Comparison of ENCODE assay signal across 13 cellular contexts in genomic region chr12:120062976-120063579, GRCh38. TPM values are rescaled to one million over a fixed set of nuclear protein-coding genes. Genes with fewer than 3 reads are reported as not detected.
DNase-seq lines count a peak whose midpoint lies in the region; ATAC-seq lines count a peak whose summit lies in the region.
"Had no signal": no experiment of that assay in that cellular context is flagged by ENCODE, and none has a peak within 500 bp of the region (broad histone marks: within the 10 kb centered on the region; RNA-seq: fewer than 3 reads in every experiment).

No MANE protein-coding gene starts in this region.

- no peaks in the 10 kb centered on the region for H3K36me3 ChIP-seq in mesenchymal stem cell (ENCODE audit: control insufficient read depth in 1 of 2, insufficient read depth in 2 of 2, low read depth in 1 of 2, low read length in 2 of 2)

- H3K9ac ChIP-seq in mesenchymal stem cell (ENCODE audit: low read length) = no peak overlapping the region

- no peak overlapping the region for H2AK5ac ChIP-seq in mesenchymal stem cell (ENCODE audit: low read length, severe bottlenecking)

- H2BK15ac ChIP-seq in mesenchymal stem cell (ENCODE audit: low read depth, poor library complexity, severe bottlenecking) = no peak overlapping the region

- ATAC-seq in activated CD4-positive, alpha-beta T cell treated with anti-CD3 and anti-CD28 coated beads for 36 hours = no peak
- no peak for ATAC-seq in activated T-helper 17 cell treated with anti-CD3 and anti-CD28 coated beads, Interleukin-2, amount 50 U/mL, for 72 hours (replicated peaks)
- no peak for ATAC-seq in stimulated activated effector memory CD8-positive, alpha-beta T cell treated with anti-CD3 and anti-CD28 coated beads, Interleukin-12 subunit alpha, Interleukin-12 subunit beta, amount 100 ng/mL, for 72 hours
- ATAC-seq in GM21737 (IDR thresholded peaks at IDR 0.05; ENCODE audit: unreplicated experiment) = no peak

- H3K27ac Mint-ChIP-seq in activated CD4-positive, alpha-beta T cell treated with anti-CD3 and anti-CD28 coated beads for 36 hours = peak overlapping the region; percentile 67
- peak overlapping the region; percentile 22 for H3K27ac Mint-ChIP-seq in activated T-helper 17 cell treated with anti-CD3 and anti-CD28 coated beads, Interleukin-2, amount 50 U/mL, for 72 hours
- peak overlapping the region; percentile 86 for H3K27ac Mint-ChIP-seq in stimulated activated effector memory CD8-positive, alpha-beta T cell treated with anti-CD3 and anti-CD28 coated beads, Interleukin-12 subunit alpha, Interleukin-12 subunit beta, amount 100 ng/mL, for 72 hours

- no peak overlapping the region for H2AFZ ChIP-seq in mesenchymal stem cell (ENCODE audit: low read depth, low read length)

- no peak overlapping the region for H4K91ac ChIP-seq in mesenchymal stem cell (ENCODE audit: low read length)

- intact Hi-C loops in activated CD4-positive, alpha-beta T cell treated with anti-CD3 and anti-CD28 coated beads for 36 hours (cut with DNase I, micrococcal nuclease) = no loop called here

- H3K4me3 Mint-ChIP-seq in activated CD4-positive, alpha-beta T cell treated with anti-CD3 and anti-CD28 coated beads for 36 hours = no peak overlapping the region
- H3K4me3 Mint-ChIP-seq in activated T-helper 17 cell treated with anti-CD3 and anti-CD28 coated beads, Interleukin-2, amount 50 U/mL, for 72 hours = no peak overlapping the region
- H3K4me3 Mint-ChIP-seq in stimulated activated effector memory CD8-positive, alpha-beta T cell treated with anti-CD3 and anti-CD28 coated beads, Interleukin-12 subunit alpha, Interleukin-12 subunit beta, amount 100 ng/mL, for 72 hours = no peak overlapping the region

- H3K18ac ChIP-seq in mesenchymal stem cell (ENCODE audit: low read depth in 1 of 2, low read length in 2 of 2) = no peak overlapping the region

- no peak overlapping the region for H3K4ac ChIP-seq in mesenchymal stem cell (ENCODE audit: low read depth in 1 of 2, low read length in 2 of 2)

- no peak overlapping the region for H3K23ac ChIP-seq in mesenchymal stem cell (ENCODE audit: low read length in 2 of 2)

- no peak for DNase-seq in activated CD4-positive, alpha-beta T cell treated with anti-CD3 and anti-CD28 coated beads for 36 hours
- no peak for DNase-seq in activated CD4-positive, alpha-beta T cell treated with anti-CD3 and anti-CD28 coated beads, Interleukin-2, amount 50 U/mL, for 48 hours
- DNase-seq in fibroblast of gingiva (ENCODE audit: low read depth) = peak; percentile 8
- DNase-seq in stimulated activated effector memory CD8-positive, alpha-beta T cell treated with anti-CD3 and anti-CD28 coated beads, Interleukin-12 subunit alpha, Interleukin-12 subunit beta, amount 100 ng/mL, for 72 hours (ENCODE audit: low spot score in 2 of 2) = no peak
- no peak for DNase-seq in mesenchymal stem cell
- DNase-seq in ureter (ENCODE audit: low spot score) = no peak
- DNase-seq: C1 segment of cervical spinal cord, EL, KBM-7, NCI-H1092 had no signal

- POLR2A ChIA-PET in activated CD4-positive, alpha-beta T cell treated with anti-CD3 and anti-CD28 coated beads for 36 hours (lab: Charles Lee) = interaction anchor here (0.6 kb wide), 1 partner anchor 228 kb away, joined by 3 read pairs; the partner anchor contains the start of gene RNU4-2

- peaks cover 65% of the 10 kb centered on the region for H3K36me3 Mint-ChIP-seq in activated CD4-positive, alpha-beta T cell treated with anti-CD3 and anti-CD28 coated beads for 36 hours (ENCODE audit: low read depth)
- peaks cover 84% of the 10 kb centered on the region for H3K36me3 Mint-ChIP-seq in activated T-helper 17 cell treated with anti-CD3 and anti-CD28 coated beads, Interleukin-2, amount 50 U/mL, for 72 hours (ENCODE audit: low read depth)
- H3K36me3 Mint-ChIP-seq in stimulated activated effector memory CD8-positive, alpha-beta T cell treated with anti-CD3 and anti-CD28 coated beads, Interleukin-12 subunit alpha, Interleukin-12 subunit beta, amount 100 ng/mL, for 72 hours = peaks cover 67% of the 10 kb centered on the region

- no peak overlapping the region for H3K27ac ChIP-seq in mesenchymal stem cell (ENCODE audit: low read length, poor library complexity, severe bottlenecking)
- H3K27ac ChIP-seq: 22Rv1 had no signal

- H3K27me3 ChIP-seq in mesenchymal stem cell (ENCODE audit: control insufficient read depth in 1 of 2, insufficient read depth in 1 of 2, low read length in 2 of 2) = peaks cover 49 to 59% of the 10 kb centered on the region in 2 experiments

- H2BK120ac ChIP-seq in mesenchymal stem cell (ENCODE audit: low read depth, low read length) = no peak overlapping the region

- no peaks in the 10 kb centered on the region for H3K4me1 ChIP-seq in mesenchymal stem cell (ENCODE audit: control insufficient read depth, insufficient read depth, low read depth, low read length)

- no peak overlapping the region for H2BK12ac ChIP-seq in mesenchymal stem cell (ENCODE audit: low read length in 2 of 2)

- H3K79me1 ChIP-seq in mesenchymal stem cell (replicated peaks; ENCODE audit: low read length, poor library complexity, severe bottlenecking) = no peaks in the 10 kb centered on the region

- no peak overlapping the region for H3K14ac ChIP-seq in mesenchymal stem cell (ENCODE audit: low read length in 2 of 2)

- H4K8ac ChIP-seq in mesenchymal stem cell (ENCODE audit: low read length) = no peak overlapping the region

- no peaks in the 10 kb centered on the region for H3K27me3 Mint-ChIP-seq in activated CD4-positive, alpha-beta T cell treated with anti-CD3 and anti-CD28 coated beads for 36 hours
- no peaks in the 10 kb centered on the region for H3K27me3 Mint-ChIP-seq in activated T-helper 17 cell treated with anti-CD3 and anti-CD28 coated beads, Interleukin-2, amount 50 U/mL, for 72 hours

- H2BK5ac ChIP-seq in mesenchymal stem cell (ENCODE audit: low read depth, low read length, poor library complexity, severe bottlenecking) = no peak overlapping the region

- CTCF ChIA-PET in activated CD4-positive, alpha-beta T cell treated with anti-CD3 and anti-CD28 coated beads for 36 hours (lab: Charles Lee) = interaction anchor here (1.1 kb wide), 1 partner anchor 16 kb away, joined by 4 read pairs; no protein-coding TSS in a partner anchor

- H3K9me3 Mint-ChIP-seq in activated CD4-positive, alpha-beta T cell treated with anti-CD3 and anti-CD28 coated beads for 36 hours (ENCODE audit: low read depth) = no peaks in the 10 kb centered on the region
- no peaks in the 10 kb centered on the region for H3K9me3 Mint-ChIP-seq in activated T-helper 17 cell treated with anti-CD3 and anti-CD28 coated beads, Interleukin-2, amount 50 U/mL, for 72 hours
- no peaks in the 10 kb centered on the region for H3K9me3 Mint-ChIP-seq in stimulated activated effector memory CD8-positive, alpha-beta T cell treated with anti-CD3 and anti-CD28 coated beads, Interleukin-12 subunit alpha, Interleukin-12 subunit beta, amount 100 ng/mL, for 72 hours

- no peak overlapping the region for H3K4me3 ChIP-seq in mesenchymal stem cell (ENCODE audit: insufficient read depth in 1 of 2, low read depth in 1 of 2, low read length in 2 of 2)

- peaks cover 24% of the 10 kb centered on the region for H3K4me1 Mint-ChIP-seq in activated CD4-positive, alpha-beta T cell treated with anti-CD3 and anti-CD28 coated beads for 36 hours
- H3K4me1 Mint-ChIP-seq in activated T-helper 17 cell treated with anti-CD3 and anti-CD28 coated beads, Interleukin-2, amount 50 U/mL, for 72 hours = peaks cover 7% of the 10 kb centered on the region
- peaks cover 11% of the 10 kb centered on the region for H3K4me1 Mint-ChIP-seq in stimulated activated effector memory CD8-positive, alpha-beta T cell treated with anti-CD3 and anti-CD28 coated beads, Interleukin-12 subunit alpha, Interleukin-12 subunit beta, amount 100 ng/mL, for 72 hours

- H3K9me3 ChIP-seq in mesenchymal stem cell (ENCODE audit: control insufficient read depth, low read length) = no peaks in the 10 kb centered on the region

- 85% methylated on average over 3 of the region's 3 CpGs for WGBS in mesenchymal stem cell

- H3K4me2 ChIP-seq in mesenchymal stem cell (ENCODE audit: low read length, poor library complexity, severe bottlenecking) = no peak overlapping the region

RNA-seq across cellular contexts. Expression of gene RAB35, which starts 53.5 kb away (rescaled TPM):
- total RNA-seq in activated CD4-positive, alpha-beta T cell treated with anti-CD3 and anti-CD28 coated beads for 36 hours = 10 to 100 TPM; 58.4 to 63.2 TPM
- total RNA-seq in activated T-helper 17 cell treated with anti-CD3 and anti-CD28 coated beads, Interleukin-2, amount 50 U/mL, for 72 hours = 10 to 100 TPM; 43.8 to 76.4 TPM
- 43.5 TPM for polyA plus RNA-seq in mesenchymal stem cell (2013, experiment 1 of 2)
- 42.8 TPM for polyA plus RNA-seq in mesenchymal stem cell (2013, experiment 2 of 2)
- total RNA-seq in ureter = 47.5 TPM

Comparison
In these comparisons a context has a peak if more than half of its experiments do, and no peak if none do; other contexts are left out.
1. H3K27ac Mint-ChIP-seq: peak in every context shown above with its lines; median percentile 86 in stimulated activated effector memory CD8-positive, alpha-beta T cell treated with anti-CD3 and anti-CD28 coated beads, Interleukin-12 subunit alpha, Interleukin-12 subunit beta, amount 100 ng/mL, for 72 hours; 67 in activated CD4-positive, alpha-beta T cell treated with anti-CD3 and anti-CD28 coated beads for 36 hours; 22 in activated T-helper 17 cell treated with anti-CD3 and anti-CD28 coated beads, Interleukin-2, amount 50 U/mL, for 72 hours.